Comparison of ENCODE assay signal across 8 cellular contexts in the genomic region with DNA sequence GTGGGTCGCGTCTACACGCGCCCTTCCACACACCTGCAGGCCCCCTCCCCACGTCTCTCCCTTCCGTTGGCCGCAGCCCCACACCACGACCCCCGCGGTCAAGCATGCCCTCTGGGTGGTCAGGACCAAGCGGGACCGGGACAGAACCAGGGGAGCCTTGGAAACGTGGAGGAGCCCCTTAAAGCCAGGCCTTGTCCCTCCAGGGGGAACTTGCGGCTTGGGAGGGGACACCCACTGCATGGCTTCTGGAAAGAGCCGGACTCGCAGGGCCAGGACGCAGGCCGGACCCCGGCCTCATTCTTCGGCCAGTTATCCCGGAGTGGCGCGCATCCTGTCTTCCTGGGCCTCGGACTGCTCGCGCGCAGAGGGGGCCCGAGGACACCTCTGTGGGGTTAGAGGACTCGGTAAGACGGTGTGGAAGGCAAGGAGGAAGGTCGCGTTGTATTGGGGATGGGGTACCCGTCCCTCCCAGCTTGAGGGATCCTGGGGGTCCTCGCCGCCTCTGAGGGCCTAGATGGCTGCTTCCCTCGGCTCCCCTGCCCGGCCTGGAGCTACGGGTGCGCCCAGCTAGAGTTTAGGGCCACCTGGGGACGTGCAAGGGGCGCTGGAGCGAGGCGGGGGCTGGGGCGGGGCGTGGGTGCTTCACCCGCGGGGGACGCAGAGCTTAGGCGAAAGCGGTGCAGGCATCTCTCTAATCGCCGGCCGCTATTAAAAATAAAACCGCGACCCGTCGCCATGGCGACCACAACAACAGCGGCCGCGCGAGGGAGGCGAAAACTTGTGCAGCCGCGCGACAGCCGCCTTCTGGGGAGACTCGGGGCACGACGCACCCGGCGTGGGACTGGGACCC. TPM values are rescaled to one million over a fixed set of nuclear protein-coding genes. Genes with fewer than 3 reads are reported as not detected.
A peak's percentile ranks its signal among the peaks of the same experiment; 100 is the strongest.
DNase-seq lines count a peak whose midpoint lies in the region; ATAC-seq and TF ChIP-seq lines count a peak whose summit lies in the region.
"Had no signal": no experiment of that assay in that cellular context is flagged by ENCODE, and none has a peak within 500 bp of the region (broad histone marks: within the 10 kb centered on the region; RNA-seq: fewer than 3 reads in every experiment).

No MANE protein-coding gene starts in this region.

- H3K9ac ChIP-seq in mucosa of rectum (ENCODE audit: low read depth in 1 of 2, low read length in 2 of 2) = peak overlapping the region in 1 of 2 donors; percentile 66

- H3K9me3 ChIP-seq in mucosa of rectum (ENCODE audit: control insufficient read depth in 2 of 2, low read length in 2 of 2) (no peaks in the 10 kb centered on the region), aorta (ENCODE audit: control insufficient read depth, low read length) (no peaks in the 10 kb centered on the region)
- H3K9me3 ChIP-seq: SJSA1 had no signal

- intact Hi-C loops in dorsolateral prefrontal cortex (cut with DNase I) = loop anchor here (2.0 to 10.0 kb wide), 5 partner anchors 69 to 253 kb away; a partner anchor contains a TSS
- intact Hi-C loops in aorta (cut with DNase I) = loop anchor here in 1 of 2 donors (1.0 kb wide), 1 partner anchor 80 kb away; no protein-coding TSS in a partner anchor

- peaks cover 18 to 20% of the 10 kb centered on the region in 2 donors for H3K4me1 ChIP-seq in mucosa of rectum (ENCODE audit: control insufficient read depth in 2 of 2, insufficient read depth in 2 of 2, low read length in 2 of 2)
- peaks cover 0 to 3% of the 10 kb centered on the region in 2 donors for H3K4me1 ChIP-seq in aorta (ENCODE audit: control insufficient read depth in 1 of 2, insufficient read depth in 2 of 2, low read length in 2 of 2)

- DNase-seq in GM10266 (ENCODE audit: extremely low spot score) (peak; percentile 88), NCI-H2196 treated with DMSO at 0.1 percent for 48 hours (lab: John Stamatoyannopoulos, UW; ENCODE audit: unreplicated experiment) (peak; percentile 24), dorsolateral prefrontal cortex (peak in 4 of 10 donors; percentile 27 to 78 (median 65)), aorta (peak; percentile 88 to 95), activated gamma-delta T cell (lab: John Stamatoyannopoulos, UW) (no peak)

- H3K4me3 ChIP-seq in dorsolateral prefrontal cortex (peak overlapping the region; percentile 18 to 95 (median 54)), mucosa of rectum (ENCODE audit: low read length in 2 of 2) (peak overlapping the region; percentile 58 to 61), aorta (ENCODE audit: low read length in 2 of 2) (no peak overlapping the region)

- peak; percentile 30 for ATAC-seq in aorta (ENCODE audit: low FRiP score)
- no peak for ATAC-seq in GM19023 (IDR thresholded peaks at IDR 0.05; ENCODE audit: unreplicated experiment)

- WGBS in aorta, 2 donors = 33% methylated on average over 68 to 72 of the region's 72 CpGs

- H3K27ac ChIP-seq in dorsolateral prefrontal cortex (peak overlapping the region in 15 of 59 donors; percentile 11 to 98 (median 93)), mucosa of rectum (ENCODE audit: low read depth in 2 of 2, low read length in 2 of 2) (peak overlapping the region in 1 of 2 donors; percentile 9), aorta (ENCODE audit: low read depth in 1 of 2, low read length in 2 of 2) (peak overlapping the region in 1 of 2 donors; percentile 52)
- H3K27ac ChIP-seq: SJSA1 had no signal

- peaks cover 0 to 21% (median 0%) of the 10 kb centered on the region in 45 donors for H3K27me3 ChIP-seq in dorsolateral prefrontal cortex
- peaks cover 10 to 15% of the 10 kb centered on the region in 2 donors for H3K27me3 ChIP-seq in mucosa of rectum (ENCODE audit: control insufficient read depth in 2 of 2, insufficient read depth in 2 of 2, low read length in 2 of 2)
- no peaks in the 10 kb centered on the region for H3K27me3 ChIP-seq in aorta (ENCODE audit: control insufficient read depth in 1 of 2, insufficient read depth in 2 of 2, low read length in 1 of 2)

- TF ChIP-seq CTCF in GM10266 (IDR thresholded peaks at IDR 0.05; ENCODE audit: control insufficient read depth, insufficient read depth, low read depth, missing control alignments) = no peak
- TF ChIP-seq CTCF in dorsolateral prefrontal cortex (IDR thresholded peaks at IDR 0.05 in 54 of 56, conservative IDR thresholded peaks at IDR 0.05 in 2 of 56; ENCODE audit: low read depth in 1 of 56, partially characterized antibody in 56 of 56) = peak in 2 of 56 donors; percentile 8 to 13

- H3K36me3 ChIP-seq in mucosa of rectum (ENCODE audit: control insufficient read depth in 2 of 2, insufficient read depth in 2 of 2, low read length in 2 of 2) = no peaks in the 10 kb centered on the region
- no peaks in the 10 kb centered on the region for H3K36me3 ChIP-seq in aorta (ENCODE audit: control insufficient read depth in 1 of 2, insufficient read depth in 2 of 2, low read length in 1 of 2)

RNA-seq across cellular contexts. Expression of a gene that starts 1.8 kb away (rescaled TPM):
- 100 to 1,000 TPM in 1 of 120 experiments, 10 to 100 TPM in 119; 30.5 to 103 (median 48.6) TPM for total RNA-seq in dorsolateral prefrontal cortex
- 100 to 1,000 TPM; 114 to 174 TPM for total RNA-seq in aorta
- polyA plus RNA-seq in aorta = 10 to 100 TPM; 28.9 to 61.1 TPM

Comparison
In these comparisons a context has a peak if more than half of its experiments do, and no peak if none do; other contexts are left out.
1. H3K4me3 ChIP-seq: peak in dorsolateral prefrontal cortex (59 of 59) and mucosa of rectum (2 of 2); none in aorta (0 of 2).